1 cellular context compared by ENCODE assay signal in genomic region chr18:2417861-2418610, GRCh38.
TF ChIP-seq lines count a peak whose summit lies in the region.

No MANE protein-coding gene starts in this region.

TF ChIP-seq in neural cell, 6 proteins besides CTCF, POLR2A, EP300 and RAD21 (continued from another document):
- no peak for TF ChIP-seq EZH2 (IDR thresholded peaks at IDR 0.05; ENCODE audit: borderline replicate concordance, insufficient read depth, low read length, poor library complexity, severe bottlenecking)
- peak; percentile 44 for TF ChIP-seq POLR2AphosphoS5 (IDR thresholded peaks at IDR 0.05)
- no peak for TF ChIP-seq TAF1 (IDR thresholded peaks at IDR 0.05; ENCODE audit: low read depth)
- no peak for TF ChIP-seq MXI1 (conservative IDR thresholded peaks at IDR 0.05; ENCODE audit: poor library complexity, severe bottlenecking)
- no peak for TF ChIP-seq REST (IDR thresholded peaks at IDR 0.05; ENCODE audit: borderline replicate concordance)
TF ChIP-seq in neural cell: peak in this region for 1.
